ENCODE assay signal across 1 cellular context in the genomic region with DNA sequence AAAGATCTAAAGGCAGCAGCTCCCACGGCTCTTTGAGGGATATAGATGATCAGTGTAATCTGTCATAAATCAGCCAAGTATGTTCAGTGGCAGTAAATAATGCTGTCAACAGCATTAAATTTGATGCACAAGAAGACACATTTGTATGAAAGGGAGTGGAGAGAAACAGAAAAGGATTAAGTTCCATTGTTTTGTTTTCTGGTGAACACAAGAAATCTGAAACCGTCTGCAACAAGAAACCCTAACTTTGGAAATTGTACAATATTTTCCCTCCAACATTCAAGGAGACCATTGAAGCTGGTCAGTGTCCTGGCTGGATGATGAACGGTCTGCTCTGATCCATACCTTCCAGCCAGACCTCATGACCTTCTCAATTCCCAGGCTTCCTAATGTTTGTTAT.
TF ChIP-seq lines count a peak whose summit lies in the region.

No MANE protein-coding gene starts in this region.

TF ChIP-seq in H1, 55 proteins besides CTCF, POLR2A, EP300 and RAD21 (continued from another document):
- no peak for TF ChIP-seq SIN3A (conservative IDR thresholded peaks at IDR 0.05 in 1 of 2, IDR thresholded peaks at IDR 0.05 in 1 of 2; ENCODE audit: low read depth in 1 of 2, low read length in 2 of 2)
- no peak for TF ChIP-seq EGR1 (IDR thresholded peaks at IDR 0.05; ENCODE audit: borderline replicate concordance, low read depth, low read length)
- TF ChIP-seq, protein P1, sequence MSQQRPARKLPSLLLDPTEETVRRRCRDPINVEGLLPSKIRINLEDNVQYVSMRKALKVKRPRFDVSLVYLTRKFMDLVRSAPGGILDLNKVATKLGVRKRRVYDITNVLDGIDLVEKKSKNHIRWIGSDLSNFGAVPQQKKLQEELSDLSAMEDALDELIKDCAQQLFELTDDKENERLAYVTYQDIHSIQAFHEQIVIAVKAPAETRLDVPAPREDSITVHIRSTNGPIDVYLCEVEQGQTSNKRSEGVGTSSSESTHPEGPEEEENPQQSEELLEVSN (IDR thresholded peaks at IDR 0.05) = no peak
- no peak for TF ChIP-seq POLR2AphosphoS5 (IDR thresholded peaks at IDR 0.05; ENCODE audit: low read depth, low read length)
- TF ChIP-seq NANOG (IDR thresholded peaks at IDR 0.05; ENCODE audit: insufficient read depth, low read depth, low read length, poor library complexity, severe bottlenecking) = no peak
- no peak for TF ChIP-seq SP2 (IDR thresholded peaks at IDR 0.05; ENCODE audit: low read length)
- no peak for TF ChIP-seq RXRA (IDR thresholded peaks at IDR 0.05; ENCODE audit: insufficient read depth, low read depth, low read length)
- TF ChIP-seq SP1 (IDR thresholded peaks at IDR 0.05; ENCODE audit: low read depth, low read length) = no peak
- TF ChIP-seq PHF8 (conservative IDR thresholded peaks at IDR 0.05; ENCODE audit: low read depth, low read length) = no peak
- TF ChIP-seq, protein P2, sequence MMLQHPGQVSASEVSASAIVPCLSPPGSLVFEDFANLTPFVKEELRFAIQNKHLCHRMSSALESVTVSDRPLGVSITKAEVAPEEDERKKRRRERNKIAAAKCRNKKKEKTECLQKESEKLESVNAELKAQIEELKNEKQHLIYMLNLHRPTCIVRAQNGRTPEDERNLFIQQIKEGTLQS (IDR thresholded peaks at IDR 0.05; ENCODE audit: insufficient read depth, low read depth, low read length) = no peak
- TF ChIP-seq TEAD4 (IDR thresholded peaks at IDR 0.05; ENCODE audit: low read depth, low read length) = no peak
- TF ChIP-seq KDM5A (IDR thresholded peaks at IDR 0.05; ENCODE audit: low read length) = no peak
- TF ChIP-seq CTBP2 (IDR thresholded peaks at IDR 0.05; ENCODE audit: borderline replicate concordance, insufficient read depth, insufficient read length, low read length) = no peak
- no peak for TF ChIP-seq KDM4A (IDR thresholded peaks at IDR 0.05; ENCODE audit: low read depth, low read length, severe bottlenecking)
- TF ChIP-seq ZNF274 (IDR thresholded peaks at IDR 0.05; ENCODE audit: borderline replicate concordance, extremely low read depth, low read length) = no peak
- TF ChIP-seq GABPA (IDR thresholded peaks at IDR 0.05; ENCODE audit: borderline replicate concordance, insufficient read depth, low read length) = no peak
- TF ChIP-seq SAP30 (IDR thresholded peaks at IDR 0.05; ENCODE audit: insufficient read depth, insufficient replicate concordance, low read length) = no peak
TF ChIP-seq in H1: peak in this region for 0.
